Comparison of ENCODE assay signal across 1 cellular context in genomic region chr15:66386204-66387123, GRCh38.
A peak's percentile ranks its signal among the peaks of the same experiment; 100 is the strongest.
TF ChIP-seq lines count a peak whose summit lies in the region.

MAP2K1 (plus strand) TSS chr15:66386912; CDS start chr15:66387348, 436 bp downstream.

TF ChIP-seq in HEK293, 187 proteins besides CTCF, POLR2A, EP300 and RAD21 (continued from another document):
- TF ChIP-seq ZNF692 (tag by site-specific recombination; IDR thresholded peaks at IDR 0.05) (peak; percentile 99), GLI4 (tag by site-specific recombination; IDR thresholded peaks at IDR 0.05) (peak; percentile 25; the same call in 1 of the 2 replicates), PRDM1 (tag by site-specific recombination; IDR thresholded peaks at IDR 0.05) (no peak), HOXD13 (CRISPR knock-in tag; IDR thresholded peaks at IDR 0.05; ENCODE audit: borderline replicate concordance) (no peak), ZFP69B (tag by site-specific recombination; IDR thresholded peaks at IDR 0.05) (peak; percentile 99), ZBTB1 (tag by site-specific recombination; IDR thresholded peaks at IDR 0.05) (no peak), PRDM2 (tag by site-specific recombination; IDR thresholded peaks at IDR 0.05; ENCODE audit: borderline replicate concordance) (no peak), ZNF214 (tag by site-specific recombination; IDR thresholded peaks at IDR 0.05; ENCODE audit: borderline replicate concordance) (no peak), BCL11B (tag by site-specific recombination; IDR thresholded peaks at IDR 0.05; ENCODE audit: low read depth) (peak; percentile 93), ZSCAN4 (tag by site-specific recombination; IDR thresholded peaks at IDR 0.05) (peak; percentile 27; the same call in 1 of the 2 replicates), OVOL3 (tag by site-specific recombination; IDR thresholded peaks at IDR 0.05) (no peak), HOXA7 (CRISPR knock-in tag; IDR thresholded peaks at IDR 0.05; ENCODE audit: borderline replicate concordance) (no peak), ZNF394 (tag by site-specific recombination; IDR thresholded peaks at IDR 0.05; ENCODE audit: borderline replicate concordance) (peak; percentile 65; the same call in 1 of the 2 replicates), ZBTB8A (tag by site-specific recombination; IDR thresholded peaks at IDR 0.05) (peak; percentile 86), ZNF112 (tag by site-specific recombination; IDR thresholded peaks at IDR 0.05) (no peak), ZNF624 (tag by site-specific recombination; IDR thresholded peaks at IDR 0.05) (no peak), SP7 (tag by site-specific recombination; IDR thresholded peaks at IDR 0.05) (peak; percentile 94), ZNF660 (tag by site-specific recombination; IDR thresholded peaks at IDR 0.05) (peak; percentile 96), ZNF548 (tag by site-specific recombination; IDR thresholded peaks at IDR 0.05) (no peak), ZNF280C (tag by site-specific recombination; IDR thresholded peaks at IDR 0.05) (no peak), ZXDB (tag by site-specific recombination; IDR thresholded peaks at IDR 0.05) (peak; percentile 91), ZNF664 (tag by site-specific recombination; IDR thresholded peaks at IDR 0.05) (no peak), ZNF350 (tag by site-specific recombination; IDR thresholded peaks at IDR 0.05) (no peak), ZNF292 (tag by site-specific recombination; IDR thresholded peaks at IDR 0.05; ENCODE audit: borderline replicate concordance, low read depth) (no peak), ZNF558 (tag by site-specific recombination; IDR thresholded peaks at IDR 0.05) (0 out of 2 replicates have a peak, but pooled peaks have one; percentile 11), ZNF48 (tag by site-specific recombination; IDR thresholded peaks at IDR 0.05) (no peak), GFI1B (tag by site-specific recombination; IDR thresholded peaks at IDR 0.05) (no peak; the same call in 1 of the 2 replicates), ZNF777 (tag by site-specific recombination; IDR thresholded peaks at IDR 0.05; ENCODE audit: borderline replicate concordance) (no peak), ZNF138 (tag by site-specific recombination; IDR thresholded peaks at IDR 0.05; ENCODE audit: borderline replicate concordance) (no peak), ZNF561 (tag by site-specific recombination; IDR thresholded peaks at IDR 0.05; ENCODE audit: borderline replicate concordance) (0 out of 2 replicates have a peak, but pooled peaks have one; percentile 19), ZNF580 (tag by site-specific recombination; IDR thresholded peaks at IDR 0.05) (no peak; the same call in 1 of the 2 replicates), BCL6B (tag by site-specific recombination; IDR thresholded peaks at IDR 0.05) (no peak), ZNF362 (tag by site-specific recombination; IDR thresholded peaks at IDR 0.05) (peak; percentile 97), ZNF324 (tag by site-specific recombination; IDR thresholded peaks at IDR 0.05) (peak; percentile 90), ZNF16 (tag by site-specific recombination; IDR thresholded peaks at IDR 0.05; ENCODE audit: low read depth) (no peak), ZBTB20 (tag by site-specific recombination; IDR thresholded peaks at IDR 0.05) (peak; percentile 98), ZNF837 (tag by site-specific recombination; IDR thresholded peaks at IDR 0.05) (no peak), PBX3 (CRISPR knock-in tag; IDR thresholded peaks at IDR 0.05) (peak; percentile 91; the same call in 1 of the 2 replicates), ZNF223 (tag by site-specific recombination; IDR thresholded peaks at IDR 0.05) (no peak), SP3 (tag by site-specific recombination; IDR thresholded peaks at IDR 0.05) (peak; percentile 99), ZNF398 (tag by site-specific recombination; IDR thresholded peaks at IDR 0.05) (peak; percentile 91), GLIS2 (tag by site-specific recombination; IDR thresholded peaks at IDR 0.05) (peak; percentile 92), ZNF24 (tag by site-specific recombination; IDR thresholded peaks at IDR 0.05) (peak; percentile 72; the same call in 1 of the 2 replicates), KLF10 (tag by site-specific recombination; IDR thresholded peaks at IDR 0.05) (peak; percentile 95)
